In genomic region chr4:124433500-124433899, GRCh38 we compare ENCODE assay signal across 1 cellular context.
TF ChIP-seq lines count a peak whose summit lies in the region.

No MANE protein-coding gene starts in this region.

TF ChIP-seq in HCT116, 20 proteins besides CTCF, POLR2A, EP300 and RAD21 (continued from another document):
- TF ChIP-seq SRF (IDR thresholded peaks at IDR 0.05; ENCODE audit: low read depth) (no peak), EGR1 (IDR thresholded peaks at IDR 0.05; ENCODE audit: low read depth) (no peak), EZH2 (IDR thresholded peaks at IDR 0.05) (no peak), REST (IDR thresholded peaks at IDR 0.05; ENCODE audit: low read depth) (no peak)
